In genomic region chr15:94844533-94845390, GRCh38 we compare ENCODE assay signal across 8 cellular contexts.
A peak's percentile ranks its signal among the peaks of the same experiment; 100 is the strongest.
DNase-seq lines count a peak whose midpoint lies in the region; ATAC-seq and TF ChIP-seq lines count a peak whose summit lies in the region.

No MANE protein-coding gene starts in this region.

- H3K4me3 ChIP-seq in DOHH2 (ENCODE audit: low read length) (no peak overlapping the region), neuronal stem cell (ENCODE audit: low read length in 2 of 2) (peak overlapping the region in 1 of 2 donors; percentile 73)

- DNase-seq in SKM-1 treated with dmso at 0.1 percent for 144 hours (lab: John Stamatoyannopoulos, UW; ENCODE audit: unreplicated experiment) (peak; percentile 8), glomerular visceral epithelial cell (ENCODE audit: extremely low spot score) (peak; percentile 74), neuronal stem cell (ENCODE audit: low spot score) (peak; percentile 33)
- DNase-seq in NK-92 treated with Interleukin-12 subunit alpha and Interleukin-12 subunit beta, amount 100 ng/mL, for 24 hours (lab: John Stamatoyannopoulos, UW): no peak
- no peak for DNase-seq in effector CD4-positive, alpha-beta T cell

- no peak overlapping the region for H3K14ac ChIP-seq in neuronal stem cell (ENCODE audit: low read length)

- peak overlapping the region; percentile 56 for H2AFZ ChIP-seq in neuronal stem cell (ENCODE audit: low read length)

- H4K91ac ChIP-seq in neuronal stem cell (ENCODE audit: low read depth, low read length, poor library complexity): no peak overlapping the region

- no peak overlapping the region for H3K4ac ChIP-seq in neuronal stem cell (ENCODE audit: low read length)

- H3K9me3 ChIP-seq in DOHH2 (ENCODE audit: control insufficient read depth, insufficient read depth, low read length) (no peaks in the 10 kb centered on the region), neuronal stem cell (replicated peaks in 1 of 2; ENCODE audit: control insufficient read depth in 2 of 2, insufficient read depth in 1 of 2, low read depth in 1 of 2, low read length in 2 of 2) (peaks cover 0 to 5% of the 10 kb centered on the region in 2 donors)

- H3F3A ChIP-seq in DOHH2 (ENCODE audit: control insufficient read depth, insufficient read depth): no peaks in the 10 kb centered on the region

- H3K23ac ChIP-seq in neuronal stem cell (ENCODE audit: low read depth, low read length, poor library complexity): no peak overlapping the region

- no peaks in the 10 kb centered on the region for H3K36me3 ChIP-seq in DOHH2 (ENCODE audit: control insufficient read depth, low read length)
- no peaks in the 10 kb centered on the region for H3K36me3 ChIP-seq in neuronal stem cell (replicated peaks in 1 of 2; ENCODE audit: control insufficient read depth in 2 of 2, insufficient read depth in 2 of 2, low read length in 2 of 2)

- no peaks in the 10 kb centered on the region for H3K79me2 ChIP-seq in DOHH2 (ENCODE audit: control insufficient read depth, low read length)

- H2AK5ac ChIP-seq in neuronal stem cell (ENCODE audit: low read depth, low read length): no peak overlapping the region

- no peak overlapping the region for H2BK12ac ChIP-seq in neuronal stem cell (ENCODE audit: low read length)

- no peaks in the 10 kb centered on the region for H3K9me2 ChIP-seq in DOHH2 (replicated peaks; ENCODE audit: control insufficient read depth, low read length)

- no peaks in the 10 kb centered on the region for H3K79me1 ChIP-seq in neuronal stem cell (ENCODE audit: low read depth, low read length)

- ATAC-seq in HG02588 (IDR thresholded peaks at IDR 0.05; ENCODE audit: unreplicated experiment) (no peak), GM21529 (IDR thresholded peaks at IDR 0.05; ENCODE audit: unreplicated experiment) (no peak)

- H4K8ac ChIP-seq in neuronal stem cell (ENCODE audit: low read depth, low read length): no peak overlapping the region

- WGBS in neuronal stem cell (ENCODE audit: extremely low coverage in 2 of 2, insufficient read length in 2 of 2, insufficient replicate concordance in 1 of 2), 2 donors: no CpG with 5 or more reads among the region's 83 CpGs

- no peaks in the 10 kb centered on the region for H3K4me1 ChIP-seq in DOHH2 (ENCODE audit: control insufficient read depth, low read length)
- no peaks in the 10 kb centered on the region for H3K4me1 ChIP-seq in neuronal stem cell (ENCODE audit: control insufficient read depth in 2 of 2, insufficient read depth in 1 of 2, low read depth in 1 of 2, low read length in 2 of 2)

- no peaks in the 10 kb centered on the region for H4K20me1 ChIP-seq in DOHH2 (ENCODE audit: control insufficient read depth, insufficient read depth, low read depth, low read length)

- H3K27ac ChIP-seq in DOHH2 (ENCODE audit: low read depth, low read length) (no peak overlapping the region), neuronal stem cell (replicated peaks; ENCODE audit: low read length) (no peak overlapping the region)

- TF ChIP-seq CTCF in DOHH2 (IDR thresholded peaks at IDR 0.05; ENCODE audit: low read depth, low read length, poor library complexity, severe bottlenecking): no peak

- no peak overlapping the region for H2BK15ac ChIP-seq in neuronal stem cell (ENCODE audit: low read length)

- peak overlapping the region; percentile 91 for H3K18ac ChIP-seq in neuronal stem cell (ENCODE audit: low read length)

- H3K9ac ChIP-seq in neuronal stem cell (ENCODE audit: low read depth, low read length, poor library complexity): no peak overlapping the region

- H2BK5ac ChIP-seq in neuronal stem cell (ENCODE audit: low read length): no peak overlapping the region

- H3K27me3 ChIP-seq in DOHH2 (ENCODE audit: control insufficient read depth, low read length) (no peaks in the 10 kb centered on the region; the same call in 1 of the 2 replicates), neuronal stem cell (ENCODE audit: control insufficient read depth in 3 of 3, insufficient read depth in 3 of 3, low read depth in 1 of 3, low read length in 3 of 3) (no peaks in the 10 kb centered on the region)

- peak overlapping the region; percentile 19 for H2BK120ac ChIP-seq in neuronal stem cell (ENCODE audit: low read depth, low read length)

- H3K4me2 ChIP-seq in DOHH2 (ENCODE audit: low read length) (peak overlapping the region; percentile 2; the same call in 1 of the 2 replicates), neuronal stem cell (ENCODE audit: insufficient read depth, low read length, poor library complexity, severe bottlenecking) (peak overlapping the region; percentile 56)

Comparison
In these comparisons a context has a peak if more than half of its experiments do, and no peak if none do; other contexts are left out.
1. DNase-seq: peak in SKM-1 treated with dmso at 0.1 percent for 144 hours (single experiment), glomerular visceral epithelial cell (single experiment) and neuronal stem cell (single experiment); none in NK-92 treated with Interleukin-12 subunit alpha and Interleukin-12 subunit beta, amount 100 ng/mL, for 24 hours (single experiment) and effector CD4-positive, alpha-beta T cell (single experiment).